Comparison of ENCODE assay signal across 19 cellular contexts in the genomic region with DNA sequence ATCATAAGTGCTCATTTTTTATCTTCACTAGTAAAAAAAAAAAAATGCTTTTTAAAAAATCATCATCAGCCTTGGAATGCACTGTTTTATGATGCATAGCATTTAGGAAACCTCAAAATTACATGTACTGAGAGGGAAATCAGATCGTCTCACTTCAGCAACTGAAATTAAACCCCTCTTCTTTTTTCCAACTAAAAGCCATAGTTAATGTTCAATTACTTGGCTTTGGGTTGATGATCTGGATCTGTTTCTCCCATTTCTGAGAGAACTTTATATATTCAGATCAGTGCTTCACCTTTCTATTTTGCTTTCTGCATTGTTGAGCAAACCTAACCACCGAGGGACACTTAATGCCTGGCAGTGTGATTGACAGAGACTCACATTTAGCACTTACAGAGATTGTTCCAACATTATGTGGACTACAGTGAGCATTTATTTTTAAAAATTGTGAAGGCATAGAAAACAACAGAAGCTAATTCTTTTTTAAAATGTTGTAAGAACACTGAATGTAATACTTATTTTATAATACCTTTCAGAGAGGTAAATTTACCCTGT.
"Had no signal": no experiment of that assay in that cellular context is flagged by ENCODE, and none has a peak within 500 bp of the region (broad histone marks: within the 10 kb centered on the region; RNA-seq: fewer than 3 reads in every experiment).

No MANE protein-coding gene starts in this region.

- DNase-seq: activated CD4-positive, alpha-beta memory T cell treated with anti-CD3 and anti-CD28 coated beads for 36 hours; activated CD4-positive, alpha-beta T cell treated with anti-CD3 and anti-CD28 coated beads, Interleukin-2, amount 10 ng/mL, durations not matched to agents 24 days and 14 days; activated CD8-positive, alpha-beta memory T cell treated with anti-CD3 and anti-CD28 coated beads, Interleukin-2, amount 50 U/mL, for 4 hours; activated effector memory CD4-positive, alpha-beta T cell treated with anti-CD3 and anti-CD28 coated beads, Interleukin-2, amount 50 U/mL, for 16 hours; activated naive CD4-positive, alpha-beta T cell treated with anti-CD3 and anti-CD28 coated beads for 36 hours; activated naive CD8-positive, alpha-beta T cell treated with anti-CD3 and anti-CD28 coated beads for 36 hours; activated T-cell treated with anti-CD3 and anti-CD28 coated beads, Interleukin-2, amount 50 U/mL, for 1 hour; effector memory CD8-positive, alpha-beta T cell; erythroblast; heart right ventricle; left cardiac atrium; naive B cell; occipital lobe; small intestine; stimulated activated CD4-positive, alpha-beta T cell treated with anti-CD3 and anti-CD28 coated beads, Interleukin-4, amount 100 ng/mL, for 24 hours; uterus had no signal

- ATAC-seq: activated CD4-positive, CD25-positive, alpha-beta regulatory T cell treated with anti-CD3 and anti-CD28 coated beads, Interleukin-2, amount 50 U/mL, for 24 hours; effector memory CD8-positive, alpha-beta T cell; heart right ventricle; left cardiac atrium; sciatic nerve; stimulated activated effector memory CD8-positive, alpha-beta T cell treated with anti-CD3 and anti-CD28 coated beads, Interleukin-12 subunit alpha, Interleukin-12 subunit beta, amount 100 ng/mL, for 72 hours had no signal
